Comparison of ENCODE assay signal across 8 cellular contexts in the genomic region with DNA sequence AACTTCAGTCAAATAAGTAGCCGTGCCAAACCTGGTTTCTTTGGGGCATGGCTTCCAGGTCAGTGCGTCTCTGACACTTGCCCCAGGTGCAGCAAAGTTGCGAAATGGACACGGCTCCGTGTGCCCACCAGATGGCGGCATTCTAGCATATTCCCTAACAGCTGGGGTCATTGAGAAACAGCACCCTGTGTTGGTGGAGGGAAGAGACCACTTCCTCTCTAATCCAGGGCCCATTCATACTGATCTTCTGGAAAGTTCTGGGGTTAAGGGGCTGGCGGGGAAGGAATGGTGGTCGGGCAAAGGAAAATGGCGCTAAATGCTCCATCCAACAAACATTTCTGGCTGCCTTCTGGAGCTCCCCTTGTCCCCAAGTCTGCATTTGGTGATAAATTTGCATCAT.
DNase-seq lines count a peak whose midpoint lies in the region; ATAC-seq, FAIRE-seq and TF ChIP-seq lines count a peak whose summit lies in the region.

No MANE protein-coding gene starts in this region.

- H2AFZ ChIP-seq in keratinocyte (ENCODE audit: control insufficient read depth, low read length), result no peak overlapping the region

- H3K4me3 ChIP-seq in brain microvascular endothelial cell (ENCODE audit: low read depth, low read length) (no peak overlapping the region), keratinocyte (ENCODE audit: control insufficient read depth in 2 of 3, extremely low read depth in 1 of 3, insufficient read depth in 2 of 3, low read depth in 1 of 3, low read length in 3 of 3) (no peak overlapping the region)

- DNase-seq in ELR (ENCODE audit: low read depth) (peak; percentile 87), M059J (ENCODE audit: low read depth) (peak; percentile 63), T-helper 9 cell (peak; percentile 36), brain microvascular endothelial cell (peak; percentile 47), keratinocyte (ENCODE audit: low read depth, low spot score) (no peak)
- peak; percentile 61 for DNase-seq in stimulated activated CD4-positive, alpha-beta T cell treated with anti-CD3 and anti-CD28 coated beads, Interleukin-4, amount 100 ng/mL, for 1 hour

- no peak overlapping the region for H3K9ac ChIP-seq in keratinocyte (ENCODE audit: control insufficient read depth, extremely low read depth, insufficient read depth, low read length)

- H3K4me1 ChIP-seq in keratinocyte (ENCODE audit: control insufficient read depth, extremely low read depth, insufficient read depth, low read length), result peaks cover 16% of the 10 kb centered on the region

- no peaks in the 10 kb centered on the region for H3K9me3 ChIP-seq in keratinocyte (ENCODE audit: control insufficient read depth, low read depth, low read length)

- H3K9me1 ChIP-seq in keratinocyte (ENCODE audit: control insufficient read depth, extremely low read depth, insufficient read depth, low read length), result no peaks in the 10 kb centered on the region

- no peaks in the 10 kb centered on the region for H3K27me3 ChIP-seq in brain microvascular endothelial cell (replicated peaks)
- peaks cover 6% of the 10 kb centered on the region for H3K27me3 ChIP-seq in keratinocyte (ENCODE audit: control insufficient read depth, extremely low read depth, insufficient read depth, low read length)

- H3K79me2 ChIP-seq in keratinocyte (ENCODE audit: control insufficient read depth, insufficient read depth, low read length), result no peaks in the 10 kb centered on the region

- H3K36me3 ChIP-seq in brain microvascular endothelial cell (replicated peaks) (no peaks in the 10 kb centered on the region), keratinocyte (ENCODE audit: control insufficient read depth in 2 of 2, extremely low read depth in 1 of 2, insufficient read depth in 2 of 2, low read length in 2 of 2) (no peaks in the 10 kb centered on the region)

- dilution Hi-C loops in keratinocyte (cut with MboI; ENCODE audit: extremely low pct_ligation_motif_present, low sequenced_read_pairs), result no loop called here

- in situ Hi-C loops in brain microvascular endothelial cell (cut with HindIII; ENCODE audit: low pct_ligation_motif_present, low sequenced_read_pairs), result loop anchor here (25.0 kb wide), 1 partner anchor 127 kb away; no protein-coding TSS in a partner anchor

- H4K20me1 ChIP-seq in keratinocyte (ENCODE audit: control insufficient read depth, extremely low read depth, insufficient read depth, low read length), result no peaks in the 10 kb centered on the region

- FAIRE-seq in keratinocyte (lab: Jason Lieb, UNC), result peak; percentile 91

- no peak overlapping the region for H3K4me2 ChIP-seq in keratinocyte (ENCODE audit: control insufficient read depth, extremely low read depth, insufficient read depth, low read depth, low read length)

- ATAC-seq in GM18861 (IDR thresholded peaks at IDR 0.05; ENCODE audit: unreplicated experiment) (no peak), HG03175 (IDR thresholded peaks at IDR 0.05; ENCODE audit: unreplicated experiment) (no peak)

- H3K27ac ChIP-seq in brain microvascular endothelial cell (peak overlapping the region; percentile 83), keratinocyte (ENCODE audit: control insufficient read depth, insufficient read depth, low read length) (no peak overlapping the region)

- TF ChIP-seq CTCF in brain microvascular endothelial cell (IDR thresholded peaks at IDR 0.05; ENCODE audit: low read depth, low read length, missing control alignments), result peak; percentile 86
- peak; percentile 81 to 95 (median 84) for TF ChIP-seq CTCF in keratinocyte (optimal IDR thresholded peaks at IDR 0.05 in 1 of 3, IDR thresholded peaks at IDR 0.05 in 1 of 3, conservative IDR thresholded peaks at IDR 0.05 in 1 of 3; ENCODE audit: extremely low read depth in 1 of 3, insufficient read depth in 2 of 3, low read length in 3 of 3)
